ENCODE assay signal across 1 cellular context in the genomic region with DNA sequence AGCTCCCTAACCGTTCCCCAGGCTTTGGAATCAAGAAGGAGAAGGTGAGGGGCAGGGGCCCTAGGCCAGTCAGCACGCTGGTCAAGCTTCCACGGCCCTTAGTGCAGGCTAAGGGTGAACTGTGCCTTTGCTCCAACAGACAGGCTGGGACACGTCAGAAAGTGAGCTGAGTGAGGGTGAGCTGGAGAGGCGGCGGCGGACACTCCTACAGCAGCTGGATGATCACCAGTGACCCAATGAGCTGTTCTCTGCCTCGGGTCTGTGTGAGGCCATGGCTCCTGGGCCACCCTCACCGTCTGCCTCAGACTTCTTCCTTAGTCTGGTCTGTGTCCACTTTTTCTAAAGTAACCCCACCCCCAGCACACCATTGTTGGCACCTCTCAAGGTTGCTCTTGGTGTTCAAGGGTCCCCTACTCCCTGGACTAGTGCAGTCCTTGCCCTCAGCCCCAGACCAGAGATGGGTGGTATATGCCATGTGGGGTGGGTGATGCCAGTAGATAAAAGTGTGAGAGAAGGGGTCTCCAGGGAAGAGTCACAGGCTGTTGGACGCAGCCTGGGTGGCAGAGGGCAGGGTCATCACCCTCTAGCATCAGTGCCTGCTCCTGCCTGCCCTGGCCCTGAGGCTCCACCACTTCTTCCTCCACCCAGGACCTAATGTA.
TF ChIP-seq lines count a peak whose summit lies in the region.

No MANE protein-coding gene starts in this region.

TF ChIP-seq in H1, 55 proteins besides CTCF, POLR2A, EP300 and RAD21:
- no peak for TF ChIP-seq MAFK (IDR thresholded peaks at IDR 0.05; ENCODE audit: low read depth, low read length)
- TF ChIP-seq RBBP5 (IDR thresholded peaks at IDR 0.05; ENCODE audit: borderline replicate concordance, low read depth, low read length): no peak
- peak; percentile 39; the same call in 1 of the 2 replicates for TF ChIP-seq POLR2AphosphoS5 (IDR thresholded peaks at IDR 0.05; ENCODE audit: low read depth, low read length)
- TF ChIP-seq EGR1 (IDR thresholded peaks at IDR 0.05; ENCODE audit: borderline replicate concordance, low read depth, low read length): no peak
- TF ChIP-seq KDM4A (IDR thresholded peaks at IDR 0.05; ENCODE audit: low read depth, low read length, severe bottlenecking): no peak
- TF ChIP-seq, protein P1, sequence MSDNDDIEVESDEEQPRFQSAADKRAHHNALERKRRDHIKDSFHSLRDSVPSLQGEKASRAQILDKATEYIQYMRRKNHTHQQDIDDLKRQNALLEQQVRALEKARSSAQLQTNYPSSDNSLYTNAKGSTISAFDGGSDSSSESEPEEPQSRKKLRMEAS (IDR thresholded peaks at IDR 0.05): no peak
TF ChIP-seq in H1: peak in this region for 1.
